1 cellular context compared by ENCODE assay signal in genomic region chr7:105112440-105113418, GRCh38.
A peak's percentile ranks its signal among the peaks of the same experiment; 100 is the strongest.
TF ChIP-seq lines count a peak whose summit lies in the region.

No MANE protein-coding gene starts in this region.

TF ChIP-seq in HepG2, 621 proteins besides CTCF, POLR2A, EP300 and RAD21 (continued from another document):
- TF ChIP-seq USF2 (IDR thresholded peaks at IDR 0.05; ENCODE audit: low read depth, low read length) (0 out of 2 replicates have a peak, but pooled peaks have one; percentile 16), USF2 (CRISPR knock-in tag; IDR thresholded peaks at IDR 0.05; ENCODE audit: borderline replicate concordance) (no peak), HNF1A (IDR thresholded peaks at IDR 0.05; ENCODE audit: low read depth) (no peak), HNF1A (CRISPR knock-in tag; IDR thresholded peaks at IDR 0.05; ENCODE audit: borderline replicate concordance) (no peak), ZC3H13 (CRISPR knock-in tag; IDR thresholded peaks at IDR 0.05) (peak; percentile 33; the same call in 1 of the 2 replicates), HIVEP1 (CRISPR knock-in tag; IDR thresholded peaks at IDR 0.05) (no peak), POLR2G (IDR thresholded peaks at IDR 0.05; ENCODE audit: low read depth, low read length) (0 out of 2 replicates have a peak, but pooled peaks have one; percentile 26), RBM22 (optimal IDR thresholded peaks at IDR 0.05; ENCODE audit: low read length) (peak; percentile 98), ZSCAN29 (CRISPR knock-in tag; conservative IDR thresholded peaks at IDR 0.05) (no peak), SETDB1 (CRISPR knock-in tag; IDR thresholded peaks at IDR 0.05; ENCODE audit: borderline replicate concordance) (no peak), ZNF329 (CRISPR knock-in tag; IDR thresholded peaks at IDR 0.05; ENCODE audit: low read depth) (no peak)
